19 cellular contexts compared by ENCODE assay signal in genomic region chr6:18379376-18380117, GRCh38.
"Had no signal": no experiment of that assay in that cellular context is flagged by ENCODE, and none has a peak within 500 bp of the region (broad histone marks: within the 10 kb centered on the region; RNA-seq: fewer than 3 reads in every experiment).

No MANE protein-coding gene starts in this region.

- ATAC-seq: stimulated activated naive CD8-positive, alpha-beta T cell treated with anti-CD3 and anti-CD28 coated beads, Interleukin-15, Interleukin-2, amounts not matched to agents 100 U/mL and 50 U/mL, for 24 hours; upper lobe of right lung had no signal

- H3K79me2 ChIP-seq: parathyroid adenoma had no signal

- H3K27ac ChIP-seq: parathyroid adenoma, upper lobe of right lung had no signal

- H3K4me3 Mint-ChIP-seq: activated naive CD8-positive, alpha-beta T cell; brain; central memory CD8-positive, alpha-beta T cell; naive B cell had no signal

- H3K9me3 ChIP-seq: upper lobe of right lung had no signal

- H3K4me1 Mint-ChIP-seq: brain; central memory CD8-positive, alpha-beta T cell had no signal

- H2AFZ ChIP-seq: parathyroid adenoma had no signal

- H3K27me3 ChIP-seq: upper lobe of right lung had no signal

- H3K4me3 ChIP-seq: lung, upper lobe of right lung had no signal

- H3K36me3 Mint-ChIP-seq: activated naive CD8-positive, alpha-beta T cell; brain; naive B cell had no signal

- H3K27ac Mint-ChIP-seq: activated naive CD8-positive, alpha-beta T cell; brain had no signal

- H3K9ac ChIP-seq: parathyroid adenoma had no signal

- H3K36me3 ChIP-seq: upper lobe of right lung had no signal

- H3K9me3 Mint-ChIP-seq: brain; central memory CD8-positive, alpha-beta T cell; naive B cell had no signal

- DNase-seq: activated CD4-positive, alpha-beta T cell treated with anti-CD3 and anti-CD28 coated beads for 1 hour; activated CD4-positive, alpha-beta T cell treated with anti-CD3 and anti-CD28 coated beads, Interleukin-2, amount 50 U/mL, for 48 hours; activated gamma-delta T cell; activated T-cell treated with anti-CD3 and anti-CD28 coated beads, Interleukin-2, amount 50 U/mL, for 48 hours; amygdala; cortex of kidney; effector memory CD4-positive, alpha-beta T cell; hippocampal formation; midbrain; naive B cell; retina; stimulated activated naive CD8-positive, alpha-beta T cell treated with anti-CD3 and anti-CD28 coated beads, Interleukin-15, Interleukin-2, amounts not matched to agents 100 U/mL and 50 U/mL, for 24 hours; T1000; upper lobe of right lung had no signal

- H3K4me1 ChIP-seq: parathyroid adenoma had no signal
